In the genomic region with DNA sequence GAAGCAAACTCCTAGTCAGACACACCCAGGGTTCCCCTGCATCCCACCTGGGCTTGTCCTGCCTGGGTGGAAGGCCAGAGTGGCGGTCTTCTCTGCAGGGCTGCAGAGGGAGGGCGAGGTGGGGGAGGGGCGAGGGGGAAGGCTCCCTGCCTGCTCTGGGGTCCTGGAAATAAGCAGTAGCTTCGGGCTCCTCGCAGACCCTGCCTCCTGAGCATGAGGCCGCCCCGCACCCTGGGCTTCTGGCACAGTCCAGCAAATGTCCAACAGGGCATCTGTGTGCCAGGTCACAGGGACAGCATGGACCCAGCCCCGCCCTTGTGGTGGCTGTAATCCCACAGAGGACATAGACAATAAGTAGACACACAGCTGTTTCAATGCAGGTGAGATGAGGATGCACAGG, we compare ENCODE assay signal across 26 cellular contexts.
DNase-seq lines count a peak whose midpoint lies in the region; ATAC-seq and FAIRE-seq lines count a peak whose summit lies in the region.
"Had no signal": no experiment of that assay in that cellular context is flagged by ENCODE, and none has a peak within 500 bp of the region (broad histone marks: within the 10 kb centered on the region; RNA-seq: fewer than 3 reads in every experiment).

No MANE protein-coding gene starts in this region.

- no peak overlapping the region for H3K4ac ChIP-seq in neuronal stem cell (ENCODE audit: low read length)

- no peak overlapping the region for H4K8ac ChIP-seq in neuronal stem cell (ENCODE audit: low read depth, low read length)

- H2BK12ac ChIP-seq in neuronal stem cell (ENCODE audit: low read length): no peak overlapping the region

- H2BK5ac ChIP-seq in neuronal stem cell (ENCODE audit: low read length): no peak overlapping the region

- H3K79me1 ChIP-seq in neuronal stem cell (ENCODE audit: low read depth, low read length): peaks cover 3% of the 10 kb centered on the region

- H3K14ac ChIP-seq in neuronal stem cell (ENCODE audit: low read length): peak overlapping the region; percentile 27

- H3K4me1 ChIP-seq in right cardiac atrium (ENCODE audit: control insufficient read depth, insufficient read depth, low read length): no peaks in the 10 kb centered on the region
- no peaks in the 10 kb centered on the region for H3K4me1 ChIP-seq in neuronal stem cell (ENCODE audit: control insufficient read depth in 2 of 2, insufficient read depth in 1 of 2, low read depth in 1 of 2, low read length in 2 of 2)
- H3K4me1 ChIP-seq: BE2C had no signal

- ATAC-seq in right cardiac atrium (no peak), Right ventricle myocardium superior (ENCODE audit: poor library complexity) (no peak), HG02759 (IDR thresholded peaks at IDR 0.05; ENCODE audit: unreplicated experiment) (no peak), GM19452 (IDR thresholded peaks at IDR 0.05; ENCODE audit: unreplicated experiment) (no peak)
- ATAC-seq: GM12878 had no signal

- H2BK15ac ChIP-seq in neuronal stem cell (ENCODE audit: low read length): no peak overlapping the region

- WGBS in right cardiac atrium: 74% methylated on average over 8 of the region's 8 CpGs
- no CpG with 5 or more reads among the region's 8 CpGs for WGBS in neuronal stem cell (ENCODE audit: extremely low coverage in 2 of 2, insufficient read length in 2 of 2, insufficient replicate concordance in 1 of 2), 2 donors

- H3K27ac ChIP-seq in right cardiac atrium (ENCODE audit: low read length) (no peak overlapping the region), neuronal stem cell (replicated peaks; ENCODE audit: low read length) (no peak overlapping the region)
- H3K27ac ChIP-seq: BLaER1 had no signal

- H2BK120ac ChIP-seq in neuronal stem cell (ENCODE audit: low read depth, low read length): no peak overlapping the region

- no peaks in the 10 kb centered on the region for H3K36me3 ChIP-seq in neuronal stem cell (replicated peaks in 1 of 2; ENCODE audit: control insufficient read depth in 2 of 2, insufficient read depth in 2 of 2, low read length in 2 of 2)
- H3K36me3 ChIP-seq: BE2C, BLaER1 had no signal

- H2AFZ ChIP-seq in neuronal stem cell (ENCODE audit: low read length): no peak overlapping the region

- no peak overlapping the region for H3K9ac ChIP-seq in neuronal stem cell (ENCODE audit: low read depth, low read length, poor library complexity)
- H3K9ac ChIP-seq: BLaER1 had no signal

- no peak overlapping the region for H4K91ac ChIP-seq in neuronal stem cell (ENCODE audit: low read depth, low read length, poor library complexity)

- H3K4me2 ChIP-seq in neuronal stem cell (ENCODE audit: insufficient read depth, low read length, poor library complexity, severe bottlenecking): no peak overlapping the region
- H3K4me2 ChIP-seq: BLaER1 had no signal

- H3K9me3 ChIP-seq in right cardiac atrium (ENCODE audit: control insufficient read depth, low read length): no peaks in the 10 kb centered on the region
- H3K9me3 ChIP-seq in neuronal stem cell (replicated peaks in 1 of 2; ENCODE audit: control insufficient read depth in 2 of 2, insufficient read depth in 1 of 2, low read depth in 1 of 2, low read length in 2 of 2): peaks cover 15 to 18% of the 10 kb centered on the region in 2 donors
- H3K9me3 ChIP-seq: BE2C, BLaER1 had no signal

- H3K27me3 ChIP-seq in right cardiac atrium (ENCODE audit: control insufficient read depth, insufficient read depth): no peaks in the 10 kb centered on the region
- no peaks in the 10 kb centered on the region for H3K27me3 ChIP-seq in neuronal stem cell (ENCODE audit: control insufficient read depth in 3 of 3, insufficient read depth in 3 of 3, low read depth in 1 of 3, low read length in 3 of 3)
- H3K27me3 ChIP-seq: BE2C, BLaER1 had no signal

- no peak overlapping the region for H3K4me3 ChIP-seq in right cardiac atrium (ENCODE audit: low read length)
- H3K4me3 ChIP-seq in neuronal stem cell (ENCODE audit: low read length in 2 of 2): no peak overlapping the region
- H3K4me3 ChIP-seq: BLaER1, GM12878 had no signal

- H2AK5ac ChIP-seq in neuronal stem cell (ENCODE audit: low read depth, low read length): no peak overlapping the region

- DNase-seq in right cardiac atrium: peak in 2 of 3 donors; percentile 16 to 19
- no peak for DNase-seq in Right ventricle myocardium superior
- no peak for DNase-seq in neuronal stem cell (ENCODE audit: low spot score)
- DNase-seq in urothelium cell line (ENCODE audit: low spot score): no peak
- DNase-seq: 8988T; ACHN; BE2C; C1 segment of cervical spinal cord; CD4-positive, alpha-beta memory T cell; CD4-positive, CD25-positive, alpha-beta regulatory T cell; CD8-positive, alpha-beta memory T cell; COR-L47; DMS 273 treated with DMSO at 0.1 percent for 48 hours; DMS153; DMS53; DMS79; DND-41; EL; GDM1 had no signal

- intact Hi-C loops in right cardiac atrium (cut with DNase I) (no loop called here), Right ventricle myocardium superior (cut with DNase I) (no loop called here)

- H3K18ac ChIP-seq in neuronal stem cell (ENCODE audit: low read length): peak overlapping the region; percentile 11

- peak overlapping the region; percentile 60 for H3K23ac ChIP-seq in neuronal stem cell (ENCODE audit: low read depth, low read length, poor library complexity)

- FAIRE-seq in urothelium cell line (lab: Jason Lieb, UNC): peak; percentile 30
- FAIRE-seq: A204.1, GM12878, GM12892, GM18507 had no signal

Comparison
In these comparisons a context has a peak if more than half of its experiments do, and no peak if none do; other contexts are left out.
1. DNase-seq: peak in right cardiac atrium (2 of 3); none in Right ventricle myocardium superior (single experiment), neuronal stem cell (single experiment) and urothelium cell line (single experiment).